1 cellular context compared by ENCODE assay signal in the genomic region with DNA sequence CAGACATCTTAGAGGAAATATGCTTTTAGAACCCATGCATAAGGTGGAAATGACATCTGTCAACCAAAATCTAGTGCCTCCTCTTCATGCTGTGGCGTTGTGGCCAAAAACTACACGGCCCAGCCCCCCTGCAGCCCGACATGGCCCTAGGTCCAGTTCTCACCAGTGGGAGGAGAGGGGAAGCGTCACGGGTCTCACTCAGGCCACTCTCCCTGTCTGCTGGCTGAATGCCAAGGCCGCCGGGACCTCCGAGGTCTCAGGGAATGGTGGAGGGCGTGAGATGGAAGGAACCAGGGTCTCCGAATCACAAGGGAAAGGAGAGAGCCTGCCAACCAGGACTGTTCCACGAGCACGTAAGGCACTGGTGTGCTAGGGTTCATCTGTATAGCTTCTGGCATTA.
TF ChIP-seq lines count a peak whose summit lies in the region.

No MANE protein-coding gene starts in this region.

TF ChIP-seq in GM23338, 12 proteins besides CTCF, POLR2A, EP300 and RAD21 (continued from another document):
- TF ChIP-seq, protein P1, sequence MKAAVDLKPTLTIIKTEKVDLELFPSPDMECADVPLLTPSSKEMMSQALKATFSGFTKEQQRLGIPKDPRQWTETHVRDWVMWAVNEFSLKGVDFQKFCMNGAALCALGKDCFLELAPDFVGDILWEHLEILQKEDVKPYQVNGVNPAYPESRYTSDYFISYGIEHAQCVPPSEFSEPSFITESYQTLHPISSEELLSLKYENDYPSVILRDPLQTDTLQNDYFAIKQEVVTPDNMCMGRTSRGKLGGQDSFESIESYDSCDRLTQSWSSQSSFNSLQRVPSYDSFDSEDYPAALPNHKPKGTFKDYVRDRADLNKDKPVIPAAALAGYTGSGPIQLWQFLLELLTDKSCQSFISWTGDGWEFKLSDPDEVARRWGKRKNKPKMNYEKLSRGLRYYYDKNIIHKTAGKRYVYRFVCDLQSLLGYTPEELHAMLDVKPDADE (IDR thresholded peaks at IDR 0.05): no peak
